In genomic region chr2:224910535-224910934, GRCh38 we compare ENCODE assay signal across 8 cellular contexts.
DNase-seq lines count a peak whose midpoint lies in the region; ATAC-seq and TF ChIP-seq lines count a peak whose summit lies in the region.

No MANE protein-coding gene starts in this region.

- H3K27ac ChIP-seq in stomach, result peak overlapping the region in 4 of 5 donors; percentile 13 to 55 (median 50)

- no peak for TF ChIP-seq POLR2A in stomach (IDR thresholded peaks at IDR 0.05)

- no peak for TF ChIP-seq CTCF in stomach (IDR thresholded peaks at IDR 0.05)

- no peaks in the 10 kb centered on the region for H3K27me3 ChIP-seq in stomach

- intact Hi-C loops in left cardiac atrium (cut with DNase I), result loop anchor here in 1 of 2 donors (2.0 kb wide), 1 partner anchor 74 kb away; no protein-coding TSS in a partner anchor
- intact Hi-C loops in stomach (cut with DNase I; ENCODE audit: low total_unique reads), result loop anchor here (10.0 kb wide), 1 partner anchor 74 kb away; no protein-coding TSS in a partner anchor

- no peak for TF ChIP-seq EP300 in stomach (IDR thresholded peaks at IDR 0.05)

- H3K36me3 ChIP-seq in stomach, result no peaks in the 10 kb centered on the region

- H3K4me1 Mint-ChIP-seq in activated naive CD8-positive, alpha-beta T cell treated with anti-CD3 and anti-CD28 coated beads, Interleukin-2, amount 10 ng/mL, durations not matched to agents 7 days and 5 days, result peaks cover 42% of the 10 kb centered on the region

- H3K9me3 Mint-ChIP-seq in activated naive CD8-positive, alpha-beta T cell treated with anti-CD3 and anti-CD28 coated beads, Interleukin-2, amount 10 ng/mL, durations not matched to agents 7 days and 5 days, result peaks cover 2% of the 10 kb centered on the region

- POLR2A ChIA-PET in activated naive CD8-positive, alpha-beta T cell treated with anti-CD3 and anti-CD28 coated beads, Interleukin-2, amount 10 ng/mL, durations not matched to agents 7 days and 5 days (lab: Charles Lee), result interaction anchor here (0.6 to 1.3 kb wide), 2 partner anchors 9 to 16 kb away, joined by 3 to 5 read pairs; no protein-coding TSS in a partner anchor

- H3K4me1 ChIP-seq in stomach, result peaks cover 8 to 21% (median 12%) of the 10 kb centered on the region in 4 donors

- peak overlapping the region; percentile 24 for H3K27ac Mint-ChIP-seq in activated naive CD8-positive, alpha-beta T cell treated with anti-CD3 and anti-CD28 coated beads, Interleukin-2, amount 10 ng/mL, durations not matched to agents 7 days and 5 days

- DNase-seq in activated naive CD8-positive, alpha-beta T cell treated with anti-CD3 and anti-CD28 coated beads, Interleukin-2, amount 10 ng/mL, durations not matched to agents 7 days and 5 days, result no peak
- DNase-seq in left cardiac atrium, result no peak
- no peak for DNase-seq in stomach
- no peak for DNase-seq in KG1 (lab: John Stamatoyannopoulos, UW)
- DNase-seq in NCI-H1436 (lab: John Stamatoyannopoulos, UW), result no peak

- H3K9me3 ChIP-seq in stomach, result no peaks in the 10 kb centered on the region

- ATAC-seq in HG02610 (IDR thresholded peaks at IDR 0.05; ENCODE audit: unreplicated experiment) (peak; percentile 14), left cardiac atrium (peak; percentile 53 to 62), HG02852 (IDR thresholded peaks at IDR 0.05; ENCODE audit: unreplicated experiment) (no peak), HG02973 (IDR thresholded peaks at IDR 0.05; ENCODE audit: unreplicated experiment) (no peak)
- no peak for ATAC-seq in activated naive CD8-positive, alpha-beta T cell treated with anti-CD3 and anti-CD28 coated beads, Interleukin-2, amount 10 ng/mL, durations not matched to agents 7 days and 5 days (ENCODE audit: low read depth)

- no peaks in the 10 kb centered on the region for H3K27me3 Mint-ChIP-seq in activated naive CD8-positive, alpha-beta T cell treated with anti-CD3 and anti-CD28 coated beads, Interleukin-2, amount 10 ng/mL, durations not matched to agents 7 days and 5 days

- 7 to 19% (median 13%) methylated on average over 1 of the region's 1 CpG for WGBS in stomach, 5 donors

- no peak overlapping the region for H3K4me3 ChIP-seq in stomach

- H3K4me3 Mint-ChIP-seq in activated naive CD8-positive, alpha-beta T cell treated with anti-CD3 and anti-CD28 coated beads, Interleukin-2, amount 10 ng/mL, durations not matched to agents 7 days and 5 days, result peak overlapping the region; percentile 29

- H3K36me3 Mint-ChIP-seq in activated naive CD8-positive, alpha-beta T cell treated with anti-CD3 and anti-CD28 coated beads, Interleukin-2, amount 10 ng/mL, durations not matched to agents 7 days and 5 days, result peaks cover 55% of the 10 kb centered on the region

Comparison
In these comparisons a context has a peak if more than half of its experiments do, and no peak if none do; other contexts are left out.
1. ATAC-seq: peak in HG02610 (single experiment) and left cardiac atrium (2 of 2); none in activated naive CD8-positive, alpha-beta T cell treated with anti-CD3 and anti-CD28 coated beads, Interleukin-2, amount 10 ng/mL, durations not matched to agents 7 days and 5 days (single experiment), HG02852 (single experiment) and HG02973 (single experiment).